Comparison of ENCODE assay signal across 17 cellular contexts in genomic region chr13:64817721-64818120, GRCh38.
"Had no signal": no experiment of that assay in that cellular context is flagged by ENCODE, and none has a peak within 500 bp of the region (broad histone marks: within the 10 kb centered on the region; RNA-seq: fewer than 3 reads in every experiment).

No MANE protein-coding gene starts in this region.

- DNase-seq: activated CD4-positive, alpha-beta T cell treated with anti-CD3 and anti-CD28 coated beads for 1 hour; activated CD4-positive, alpha-beta T cell treated with anti-CD3 and anti-CD28 coated beads, Interleukin-2, amount 50 U/mL, for 48 hours; activated effector memory CD4-positive, alpha-beta T cell treated with anti-CD3 and anti-CD28 coated beads, Interleukin-2, amount 50 U/mL, for 16 hours; activated T-cell treated with anti-CD3 and anti-CD28 coated beads, Interleukin-2, amount 50 U/mL, for 4 hours; anterior cingulate cortex; caudate nucleus; cortex of kidney; effector memory CD8-positive, alpha-beta T cell; erythroblast; foreskin melanocyte; stimulated activated CD4-positive, alpha-beta T cell treated with anti-CD3 and anti-CD28 coated beads, Interleukin-2, amount 100 ng/mL, for 48 hours; stimulated activated naive CD4-positive, alpha-beta T cell treated with Interleukin-2 at 50 U/mL for 16 hours; SW 1271; upper lobe of right lung had no signal

- H3K4me3 Mint-ChIP-seq: activated T-cell treated with anti-CD3 and anti-CD28 coated beads, Interleukin-2, amount 50 U/mL, for 4 hours; effector memory CD8-positive, alpha-beta T cell; mesothelial cell of epicardium; T-helper 2 cell treated with Interferon-gamma antibody and Interleukin-4, amounts not matched to agents 5 μg/mL and 100 μg/mL, for 36 hours had no signal

- H3K36me3 Mint-ChIP-seq: activated naive CD4-positive, alpha-beta T cell treated with anti-CD3 and anti-CD28 coated beads, Interleukin-2, amount 50 U/mL, for 72 hours; mesothelial cell of epicardium had no signal

- ATAC-seq: activated naive CD4-positive, alpha-beta T cell treated with anti-CD3 and anti-CD28 coated beads, Interleukin-2, amount 50 U/mL, for 72 hours; activated T-cell treated with anti-CD3 and anti-CD28 coated beads, Interleukin-2, amount 50 U/mL, for 4 hours; effector memory CD8-positive, alpha-beta T cell; upper lobe of right lung had no signal

- H3K27me3 Mint-ChIP-seq: effector memory CD8-positive, alpha-beta T cell had no signal

- H3K27ac Mint-ChIP-seq: activated naive CD4-positive, alpha-beta T cell treated with anti-CD3 and anti-CD28 coated beads, Interleukin-2, amount 50 U/mL, for 72 hours; effector memory CD8-positive, alpha-beta T cell; mesothelial cell of epicardium; T-helper 2 cell treated with Interferon-gamma antibody and Interleukin-4, amounts not matched to agents 5 μg/mL and 100 μg/mL, for 36 hours had no signal
